In the genomic region with DNA sequence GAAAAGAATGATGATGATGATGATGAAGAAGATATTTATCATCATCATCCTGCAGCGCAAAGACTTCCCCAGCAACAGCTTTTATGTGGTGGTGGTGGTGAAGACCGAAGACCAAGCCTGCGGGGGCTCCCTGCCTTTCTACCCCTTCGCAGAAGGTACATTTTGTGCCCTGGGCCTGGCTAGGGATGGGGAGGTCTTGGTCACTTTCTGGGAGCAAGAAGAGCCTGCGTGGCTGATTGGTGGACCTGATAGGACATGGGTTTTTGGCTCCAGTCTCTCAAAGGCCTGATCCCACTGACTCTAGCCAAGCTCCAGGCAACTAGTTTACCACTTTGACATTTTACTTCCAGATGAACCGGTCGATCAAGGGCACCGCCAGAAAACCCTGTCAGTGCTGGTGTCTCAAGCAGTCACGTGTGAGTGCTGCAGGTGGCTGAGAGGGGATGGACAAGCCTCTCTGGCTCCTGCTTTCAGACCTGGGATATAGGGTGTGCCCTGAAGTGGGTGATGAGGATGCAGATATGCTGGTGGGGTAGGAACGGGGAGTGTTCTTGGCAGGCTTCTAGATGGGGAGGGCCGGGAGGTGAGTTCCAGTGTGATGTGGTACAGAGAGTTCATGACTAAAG, we compare ENCODE assay signal across 1 cellular context.
TF ChIP-seq lines count a peak whose summit lies in the region.

No MANE protein-coding gene starts in this region.

TF ChIP-seq in GM23338, 12 proteins besides CTCF, POLR2A, EP300 and RAD21 (continued from another document):
- TF ChIP-seq, protein P1, sequence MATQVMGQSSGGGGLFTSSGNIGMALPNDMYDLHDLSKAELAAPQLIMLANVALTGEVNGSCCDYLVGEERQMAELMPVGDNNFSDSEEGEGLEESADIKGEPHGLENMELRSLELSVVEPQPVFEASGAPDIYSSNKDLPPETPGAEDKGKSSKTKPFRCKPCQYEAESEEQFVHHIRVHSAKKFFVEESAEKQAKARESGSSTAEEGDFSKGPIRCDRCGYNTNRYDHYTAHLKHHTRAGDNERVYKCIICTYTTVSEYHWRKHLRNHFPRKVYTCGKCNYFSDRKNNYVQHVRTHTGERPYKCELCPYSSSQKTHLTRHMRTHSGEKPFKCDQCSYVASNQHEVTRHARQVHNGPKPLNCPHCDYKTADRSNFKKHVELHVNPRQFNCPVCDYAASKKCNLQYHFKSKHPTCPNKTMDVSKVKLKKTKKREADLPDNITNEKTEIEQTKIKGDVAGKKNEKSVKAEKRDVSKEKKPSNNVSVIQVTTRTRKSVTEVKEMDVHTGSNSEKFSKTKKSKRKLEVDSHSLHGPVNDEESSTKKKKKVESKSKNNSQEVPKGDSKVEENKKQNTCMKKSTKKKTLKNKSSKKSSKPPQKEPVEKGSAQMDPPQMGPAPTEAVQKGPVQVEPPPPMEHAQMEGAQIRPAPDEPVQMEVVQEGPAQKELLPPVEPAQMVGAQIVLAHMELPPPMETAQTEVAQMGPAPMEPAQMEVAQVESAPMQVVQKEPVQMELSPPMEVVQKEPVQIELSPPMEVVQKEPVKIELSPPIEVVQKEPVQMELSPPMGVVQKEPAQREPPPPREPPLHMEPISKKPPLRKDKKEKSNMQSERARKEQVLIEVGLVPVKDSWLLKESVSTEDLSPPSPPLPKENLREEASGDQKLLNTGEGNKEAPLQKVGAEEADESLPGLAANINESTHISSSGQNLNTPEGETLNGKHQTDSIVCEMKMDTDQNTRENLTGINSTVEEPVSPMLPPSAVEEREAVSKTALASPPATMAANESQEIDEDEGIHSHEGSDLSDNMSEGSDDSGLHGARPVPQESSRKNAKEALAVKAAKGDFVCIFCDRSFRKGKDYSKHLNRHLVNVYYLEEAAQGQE (IDR thresholded peaks at IDR 0.05; ENCODE audit: unreplicated experiment) = no peak
- TF ChIP-seq ZNF331 (CRISPR knock-in tag; IDR thresholded peaks at IDR 0.05; ENCODE audit: low read depth) (no peak), EZH2phosphoT487 (IDR thresholded peaks at IDR 0.05; ENCODE audit: unreplicated experiment) (no peak), CREB1 (CRISPR knock-in tag; IDR thresholded peaks at IDR 0.05; ENCODE audit: low read depth) (no peak), STAT1 (IDR thresholded peaks at IDR 0.05; ENCODE audit: unreplicated experiment) (no peak), NANOG (IDR thresholded peaks at IDR 0.05; ENCODE audit: borderline replicate concordance) (no peak), POLR2AphosphoS5 (IDR thresholded peaks at IDR 0.05; ENCODE audit: low read depth) (no peak), ZNF114 (CRISPR knock-in tag; IDR thresholded peaks at IDR 0.05) (no peak)
- TF ChIP-seq, protein P2, sequence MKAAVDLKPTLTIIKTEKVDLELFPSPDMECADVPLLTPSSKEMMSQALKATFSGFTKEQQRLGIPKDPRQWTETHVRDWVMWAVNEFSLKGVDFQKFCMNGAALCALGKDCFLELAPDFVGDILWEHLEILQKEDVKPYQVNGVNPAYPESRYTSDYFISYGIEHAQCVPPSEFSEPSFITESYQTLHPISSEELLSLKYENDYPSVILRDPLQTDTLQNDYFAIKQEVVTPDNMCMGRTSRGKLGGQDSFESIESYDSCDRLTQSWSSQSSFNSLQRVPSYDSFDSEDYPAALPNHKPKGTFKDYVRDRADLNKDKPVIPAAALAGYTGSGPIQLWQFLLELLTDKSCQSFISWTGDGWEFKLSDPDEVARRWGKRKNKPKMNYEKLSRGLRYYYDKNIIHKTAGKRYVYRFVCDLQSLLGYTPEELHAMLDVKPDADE (IDR thresholded peaks at IDR 0.05) = no peak
- TF ChIP-seq, protein P3, sequence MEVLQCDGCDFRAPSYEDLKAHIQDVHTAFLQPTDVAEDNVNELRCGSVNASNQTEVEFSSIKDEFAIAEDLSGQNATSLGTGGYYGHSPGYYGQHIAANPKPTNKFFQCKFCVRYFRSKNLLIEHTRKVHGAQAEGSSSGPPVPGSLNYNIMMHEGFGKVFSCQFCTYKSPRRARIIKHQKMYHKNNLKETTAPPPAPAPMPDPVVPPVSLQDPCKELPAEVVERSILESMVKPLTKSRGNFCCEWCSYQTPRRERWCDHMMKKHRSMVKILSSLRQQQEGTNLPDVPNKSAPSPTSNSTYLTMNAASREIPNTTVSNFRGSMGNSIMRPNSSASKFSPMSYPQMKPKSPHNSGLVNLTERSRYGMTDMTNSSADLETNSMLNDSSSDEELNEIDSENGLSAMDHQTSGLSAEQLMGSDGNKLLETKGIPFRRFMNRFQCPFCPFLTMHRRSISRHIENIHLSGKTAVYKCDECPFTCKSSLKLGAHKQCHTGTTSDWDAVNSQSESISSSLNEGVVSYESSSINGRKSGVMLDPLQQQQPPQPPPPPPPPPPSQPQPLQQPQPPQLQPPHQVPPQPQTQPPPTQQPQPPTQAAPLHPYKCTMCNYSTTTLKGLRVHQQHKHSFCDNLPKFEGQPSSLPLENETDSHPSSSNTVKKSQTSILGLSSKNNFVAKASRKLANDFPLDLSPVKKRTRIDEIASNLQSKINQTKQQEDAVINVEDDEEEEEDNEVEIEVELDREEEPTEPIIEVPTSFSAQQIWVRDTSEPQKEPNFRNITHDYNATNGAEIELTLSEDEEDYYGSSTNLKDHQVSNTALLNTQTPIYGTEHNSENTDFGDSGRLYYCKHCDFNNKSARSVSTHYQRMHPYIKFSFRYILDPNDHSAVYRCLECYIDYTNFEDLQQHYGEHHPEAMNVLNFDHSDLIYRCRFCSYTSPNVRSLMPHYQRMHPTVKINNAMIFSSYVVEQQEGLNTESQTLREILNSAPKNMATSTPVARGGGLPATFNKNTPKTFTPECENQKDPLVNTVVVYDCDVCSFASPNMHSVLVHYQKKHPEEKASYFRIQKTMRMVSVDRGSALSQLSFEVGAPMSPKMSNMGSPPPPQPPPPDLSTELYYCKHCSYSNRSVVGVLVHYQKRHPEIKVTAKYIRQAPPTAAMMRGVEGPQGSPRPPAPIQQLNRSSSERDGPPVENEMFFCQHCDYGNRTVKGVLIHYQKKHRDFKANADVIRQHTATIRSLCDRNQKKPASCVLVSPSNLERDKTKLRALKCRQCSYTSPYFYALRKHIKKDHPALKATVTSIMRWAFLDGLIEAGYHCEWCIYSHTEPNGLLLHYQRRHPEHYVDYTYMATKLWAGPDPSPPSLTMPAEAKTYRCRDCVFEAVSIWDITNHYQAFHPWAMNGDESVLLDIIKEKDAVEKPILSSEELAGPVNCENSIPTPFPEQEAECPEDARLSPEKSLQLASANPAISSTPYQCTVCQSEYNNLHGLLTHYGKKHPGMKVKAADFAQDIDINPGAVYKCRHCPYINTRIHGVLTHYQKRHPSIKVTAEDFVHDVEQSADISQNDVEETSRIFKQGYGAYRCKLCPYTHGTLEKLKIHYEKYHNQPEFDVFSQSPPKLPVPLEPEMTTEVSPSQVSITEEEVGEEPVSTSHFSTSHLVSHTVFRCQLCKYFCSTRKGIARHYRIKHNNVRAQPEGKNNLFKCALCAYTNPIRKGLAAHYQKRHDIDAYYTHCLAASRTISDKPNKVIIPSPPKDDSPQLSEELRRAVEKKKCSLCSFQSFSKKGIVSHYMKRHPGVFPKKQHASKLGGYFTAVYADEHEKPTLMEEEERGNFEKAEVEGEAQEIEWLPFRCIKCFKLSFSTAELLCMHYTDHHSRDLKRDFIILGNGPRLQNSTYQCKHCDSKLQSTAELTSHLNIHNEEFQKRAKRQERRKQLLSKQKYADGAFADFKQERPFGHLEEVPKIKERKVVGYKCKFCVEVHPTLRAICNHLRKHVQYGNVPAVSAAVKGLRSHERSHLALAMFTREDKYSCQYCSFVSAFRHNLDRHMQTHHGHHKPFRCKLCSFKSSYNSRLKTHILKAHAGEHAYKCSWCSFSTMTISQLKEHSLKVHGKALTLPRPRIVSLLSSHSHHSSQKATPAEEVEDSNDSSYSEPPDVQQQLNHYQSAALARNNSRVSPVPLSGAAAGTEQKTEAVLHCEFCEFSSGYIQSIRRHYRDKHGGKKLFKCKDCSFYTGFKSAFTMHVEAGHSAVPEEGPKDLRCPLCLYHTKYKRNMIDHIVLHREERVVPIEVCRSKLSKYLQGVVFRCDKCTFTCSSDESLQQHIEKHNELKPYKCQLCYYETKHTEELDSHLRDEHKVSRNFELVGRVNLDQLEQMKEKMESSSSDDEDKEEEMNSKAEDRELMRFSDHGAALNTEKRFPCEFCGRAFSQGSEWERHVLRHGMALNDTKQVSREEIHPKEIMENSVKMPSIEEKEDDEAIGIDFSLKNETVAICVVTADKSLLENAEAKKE (CRISPR knock-in tag; IDR thresholded peaks at IDR 0.05) = no peak
